Comparison of ENCODE assay signal across 1 cellular context in genomic region chr2:85811850-85812735, GRCh38.
TF ChIP-seq lines count a peak whose summit lies in the region.

No MANE protein-coding gene starts in this region.

TF ChIP-seq in liver, 16 proteins besides CTCF, POLR2A, EP300 and RAD21 (continued from another document):
- TF ChIP-seq MAX (IDR thresholded peaks at IDR 0.05) (no peak), RXRA (IDR thresholded peaks at IDR 0.05) (peak; percentile 77)
